In genomic region chr12:75360920-75361319, GRCh38 we compare ENCODE assay signal across 20 cellular contexts. TPM values are rescaled to one million over a fixed set of nuclear protein-coding genes. Genes with fewer than 3 reads are reported as not detected.
DNase-seq lines count a peak whose midpoint lies in the region; ATAC-seq and TF ChIP-seq lines count a peak whose summit lies in the region.
"Had no signal": no experiment of that assay in that cellular context is flagged by ENCODE, and none has a peak within 500 bp of the region (broad histone marks: within the 10 kb centered on the region; RNA-seq: fewer than 3 reads in every experiment).

No MANE protein-coding gene starts in this region.

- no peaks in the 10 kb centered on the region for H3K9me3 ChIP-seq in endodermal cell (ENCODE audit: control insufficient read depth, low read length)
- no peaks in the 10 kb centered on the region for H3K9me3 ChIP-seq in upper lobe of right lung
- H3K9me3 ChIP-seq: A549, SK-N-SH had no signal

- no peak overlapping the region for H3K4me3 Mint-ChIP-seq in activated T-cell treated with anti-CD3 and anti-CD28 coated beads, Interleukin-2, amount 50 U/mL, for 72 hours
- no peak overlapping the region for H3K4me3 Mint-ChIP-seq in activated T-cell treated with anti-CD3 and anti-CD28 coated beads, Interleukin-2, amount 50 U/mL, for 4 hours
- no peak overlapping the region for H3K4me3 Mint-ChIP-seq in T-cell
- no peak overlapping the region for H3K4me3 Mint-ChIP-seq in natural killer cell treated with Interleukin-12 subunit alpha and Interleukin-12 subunit beta and Interleukin-15 and Interleukin-18, amount 100 ng/mL, for 72 hours
- no peak overlapping the region for H3K4me3 Mint-ChIP-seq in endodermal cell
- no peak overlapping the region for H3K4me3 Mint-ChIP-seq in CD14-positive monocyte
- H3K4me3 Mint-ChIP-seq: CD4-positive, CD25-positive, alpha-beta regulatory T cell had no signal

- H3K27me3 Mint-ChIP-seq in activated T-cell treated with anti-CD3 and anti-CD28 coated beads, Interleukin-2, amount 50 U/mL, for 72 hours (ENCODE audit: low read depth) = no peaks in the 10 kb centered on the region
- no peaks in the 10 kb centered on the region for H3K27me3 Mint-ChIP-seq in activated T-cell treated with anti-CD3 and anti-CD28 coated beads, Interleukin-2, amount 50 U/mL, for 4 hours (ENCODE audit: low read depth)
- H3K27me3 Mint-ChIP-seq in T-cell (no peaks in the 10 kb centered on the region), endodermal cell (ENCODE audit: insufficient read depth) (no peaks in the 10 kb centered on the region), CD14-positive monocyte (ENCODE audit: low read depth in 3 of 3) (peaks cover 0 to 2% (median 0%) of the 10 kb centered on the region in 3 donors)
- no peaks in the 10 kb centered on the region for H3K27me3 Mint-ChIP-seq in natural killer cell treated with Interleukin-12 subunit alpha and Interleukin-12 subunit beta and Interleukin-15 and Interleukin-18, amount 100 ng/mL, for 72 hours
- H3K27me3 Mint-ChIP-seq: CD4-positive, CD25-positive, alpha-beta regulatory T cell had no signal

- peak in 1 of 2 donors; percentile 42 for ATAC-seq in activated T-cell treated with anti-CD3 and anti-CD28 coated beads, Interleukin-2, amount 50 U/mL, for 72 hours (replicated peaks in 1 of 2)
- ATAC-seq in activated T-cell treated with anti-CD3 and anti-CD28 coated beads, Interleukin-2, amount 50 U/mL, for 4 hours = no peak
- ATAC-seq in GM19025 (IDR thresholded peaks at IDR 0.05; ENCODE audit: low read depth, unreplicated experiment) = peak; percentile 56
- peak in 1 of 4 experiments; percentile 52 for ATAC-seq in T-cell (replicated peaks in 1 of 4)
- peak; percentile 62 to 82 for ATAC-seq in natural killer cell treated with Interleukin-12 subunit alpha and Interleukin-12 subunit beta and Interleukin-15 and Interleukin-18, amount 100 ng/mL, for 72 hours
- no peak for ATAC-seq in upper lobe of right lung
- ATAC-seq: A549 had no signal

- peaks cover 4 to 9% of the 10 kb centered on the region in 2 donors for H3K9me3 Mint-ChIP-seq in activated T-cell treated with anti-CD3 and anti-CD28 coated beads, Interleukin-2, amount 50 U/mL, for 72 hours
- peaks cover 10% of the 10 kb centered on the region for H3K9me3 Mint-ChIP-seq in activated T-cell treated with anti-CD3 and anti-CD28 coated beads, Interleukin-2, amount 50 U/mL, for 4 hours
- H3K9me3 Mint-ChIP-seq in T-cell (no peaks in the 10 kb centered on the region), endodermal cell (peaks cover 6% of the 10 kb centered on the region), CD14-positive monocyte (peaks cover 0 to 9% (median 3%) of the 10 kb centered on the region in 7 donors)
- H3K9me3 Mint-ChIP-seq in natural killer cell treated with Interleukin-12 subunit alpha and Interleukin-12 subunit beta and Interleukin-15 and Interleukin-18, amount 100 ng/mL, for 72 hours = peaks cover 8% of the 10 kb centered on the region

- H3K36me3 ChIP-seq in endodermal cell (ENCODE audit: control insufficient read depth, insufficient read depth, low read length) (no peaks in the 10 kb centered on the region), upper lobe of right lung (no peaks in the 10 kb centered on the region)

- H3K27ac ChIP-seq in endodermal cell (ENCODE audit: low read depth, low read length) (no peak overlapping the region), upper lobe of right lung (no peak overlapping the region)
- H3K27ac ChIP-seq: A549 had no signal

- H3K4me1 Mint-ChIP-seq in activated T-cell treated with anti-CD3 and anti-CD28 coated beads, Interleukin-2, amount 50 U/mL, for 72 hours (ENCODE audit: low read depth) = peaks cover 10% of the 10 kb centered on the region
- H3K4me1 Mint-ChIP-seq in activated T-cell treated with anti-CD3 and anti-CD28 coated beads, Interleukin-2, amount 50 U/mL, for 4 hours (ENCODE audit: low read depth) = no peaks in the 10 kb centered on the region
- peaks cover 5 to 10% (median 7%) of the 10 kb centered on the region in 3 donors for H3K4me1 Mint-ChIP-seq in T-cell
- H3K4me1 Mint-ChIP-seq in natural killer cell treated with Interleukin-12 subunit alpha and Interleukin-12 subunit beta and Interleukin-15 and Interleukin-18, amount 100 ng/mL, for 72 hours (ENCODE audit: low read depth in 2 of 2) = peaks cover 13 to 19% of the 10 kb centered on the region in 2 donors
- no peaks in the 10 kb centered on the region for H3K4me1 Mint-ChIP-seq in endodermal cell
- peaks cover 12% of the 10 kb centered on the region for H3K4me1 Mint-ChIP-seq in CD14-positive monocyte

- no peak overlapping the region for H3K9ac ChIP-seq in endodermal cell (ENCODE audit: extremely low read depth, low read length, poor library complexity, severe bottlenecking)
- H3K9ac ChIP-seq: SK-N-SH had no signal

- intact Hi-C loops in CD14-positive monocyte (cut with micrococcal nuclease) (no loop called here), upper lobe of right lung (cut with DNase I) (no loop called here)

- H3K27me3 ChIP-seq in endodermal cell (ENCODE audit: control insufficient read depth, insufficient read depth, low read length, poor library complexity, severe bottlenecking) (no peaks in the 10 kb centered on the region), upper lobe of right lung (no peaks in the 10 kb centered on the region)

- no peak overlapping the region for H3K4me3 ChIP-seq in endodermal cell (ENCODE audit: low read length)
- H3K4me3 ChIP-seq in upper lobe of right lung = no peak overlapping the region
- H3K4me3 ChIP-seq: A549 had no signal

- CTCF ChIA-PET in T-cell (lab: Charles Lee) = no interaction called here

- POLR2A ChIA-PET in T-cell (lab: Charles Lee) = no interaction called here

- H3K36me3 Mint-ChIP-seq in activated T-cell treated with anti-CD3 and anti-CD28 coated beads, Interleukin-2, amount 50 U/mL, for 72 hours (ENCODE audit: insufficient read depth in 2 of 2) = no peaks in the 10 kb centered on the region
- no peaks in the 10 kb centered on the region for H3K36me3 Mint-ChIP-seq in activated T-cell treated with anti-CD3 and anti-CD28 coated beads, Interleukin-2, amount 50 U/mL, for 4 hours (ENCODE audit: insufficient read depth)
- no peaks in the 10 kb centered on the region for H3K36me3 Mint-ChIP-seq in T-cell
- no peaks in the 10 kb centered on the region for H3K36me3 Mint-ChIP-seq in natural killer cell treated with Interleukin-12 subunit alpha and Interleukin-12 subunit beta and Interleukin-15 and Interleukin-18, amount 100 ng/mL, for 72 hours
- no peaks in the 10 kb centered on the region for H3K36me3 Mint-ChIP-seq in endodermal cell (ENCODE audit: low read depth)
- H3K36me3 Mint-ChIP-seq in CD14-positive monocyte = no peaks in the 10 kb centered on the region
- H3K36me3 Mint-ChIP-seq: CD4-positive, CD25-positive, alpha-beta regulatory T cell had no signal

- peak overlapping the region; percentile 88 for H3K27ac Mint-ChIP-seq in activated T-cell treated with anti-CD3 and anti-CD28 coated beads, Interleukin-2, amount 50 U/mL, for 72 hours
- H3K27ac Mint-ChIP-seq in T-cell (peak overlapping the region; percentile 6 to 37), endodermal cell (no peak overlapping the region), CD14-positive monocyte (no peak overlapping the region)
- H3K27ac Mint-ChIP-seq in natural killer cell treated with Interleukin-12 subunit alpha and Interleukin-12 subunit beta and Interleukin-15 and Interleukin-18, amount 100 ng/mL, for 72 hours = peak overlapping the region; percentile 32 to 92
- H3K27ac Mint-ChIP-seq: CD4-positive, CD25-positive, alpha-beta regulatory T cell had no signal

- H3K4me1 ChIP-seq in endodermal cell (ENCODE audit: control insufficient read depth, insufficient read depth, low read length) (no peaks in the 10 kb centered on the region), upper lobe of right lung (no peaks in the 10 kb centered on the region)
- H3K4me1 ChIP-seq: A549 had no signal

- TF ChIP-seq CTCF in endodermal cell (conservative IDR thresholded peaks at IDR 0.05) (no peak), CD14-positive monocyte (IDR thresholded peaks at IDR 0.05) (no peak), upper lobe of right lung (IDR thresholded peaks at IDR 0.05) (no peak)

- no peak for DNase-seq in activated T-cell treated with anti-CD3 and anti-CD28 coated beads, Interleukin-2, amount 50 U/mL, for 72 hours
- no peak for DNase-seq in activated T-cell treated with anti-CD3 and anti-CD28 coated beads, Interleukin-2, amount 50 U/mL, for 4 hours
- DNase-seq in T-cell (no peak), endodermal cell (no peak), CD14-positive monocyte (ENCODE audit: low spot score) (no peak), upper lobe of right lung (no peak)
- no peak for DNase-seq in natural killer cell treated with Interleukin-12 subunit alpha and Interleukin-12 subunit beta and Interleukin-15 and Interleukin-18, amount 100 ng/mL, for 72 hours (ENCODE audit: low spot score)
- DNase-seq: CD4-positive, CD25-positive, alpha-beta regulatory T cell; HCEC 1CT; KG1; NCI-H1105 treated with DMSO at 0.1 percent for 48 hours; NCI-H187; NCI-H2171; NCI-H774; Right ventricle myocardium superior; SK-N-SH had no signal

RNA-seq across cellular contexts. Expression of gene GLIPR1L1, which starts 26.4 kb away (rescaled TPM):
- not detected for total RNA-seq in activated T-cell treated with anti-CD3 and anti-CD28 coated beads, Interleukin-2, amount 50 U/mL, for 72 hours
- not detected for total RNA-seq in activated T-cell treated with anti-CD3 and anti-CD28 coated beads, Interleukin-2, amount 50 U/mL, for 4 hours
- not detected for total RNA-seq in T-cell
- not detected for total RNA-seq in natural killer cell treated with Interleukin-12 subunit alpha and Interleukin-12 subunit beta and Interleukin-15 and Interleukin-18, amount 100 ng/mL, for 72 hours
- 1 to 10 TPM in 1 of 2 donors, not detected in 1; 1.3 TPM for total RNA-seq in endodermal cell
- polyA plus RNA-seq in endodermal cell (2013, experiment 1 of 2) = 6.0 TPM
- 3.2 TPM for polyA plus RNA-seq in endodermal cell (2013, experiment 2 of 2)
- polyA plus RNA-seq in CD14-positive monocyte = not detected
- not detected for total RNA-seq in upper lobe of right lung
- total RNA-seq: CD4-positive, CD25-positive, alpha-beta regulatory T cell; MCF 10A; NCI-H460; Right ventricle myocardium superior had no signal
- polyA plus RNA-seq: A549; CD4-positive, CD25-positive, alpha-beta regulatory T cell; SK-N-SH had no signal

RNA-seq across cellular contexts. Expression of gene GLIPR1L2, which starts 30.0 kb away (rescaled TPM):
- under 1 TPM; 0.16 to 0.50 TPM for total RNA-seq in activated T-cell treated with anti-CD3 and anti-CD28 coated beads, Interleukin-2, amount 50 U/mL, for 72 hours
- under 1 TPM in 1 of 3 donors, not detected in 2; 0.20 TPM for total RNA-seq in activated T-cell treated with anti-CD3 and anti-CD28 coated beads, Interleukin-2, amount 50 U/mL, for 4 hours
- 1 to 10 TPM in 2 of 5 donors, under 1 TPM in 3; 0.51 to 2.9 (median 0.72) TPM for total RNA-seq in T-cell
- total RNA-seq in natural killer cell treated with Interleukin-12 subunit alpha and Interleukin-12 subunit beta and Interleukin-15 and Interleukin-18, amount 100 ng/mL, for 72 hours = 1 to 10 TPM in 1 of 2 donors, not detected in 1; 1.0 TPM
- total RNA-seq in endodermal cell = under 1 TPM in 1 of 2 donors, not detected in 1; 0.58 TPM
- polyA plus RNA-seq in endodermal cell (2013, experiment 1 of 2) = 0.11 TPM
- polyA plus RNA-seq in endodermal cell (2013, experiment 2 of 2) = 0.17 TPM
- polyA plus RNA-seq in CD14-positive monocyte = under 1 TPM in 1 of 2 donors, not detected in 1; 0.24 TPM
- 1.1 TPM for total RNA-seq in upper lobe of right lung

RNA-seq across cellular contexts. Expression of gene CAPS2, which starts 30.8 kb away (rescaled TPM):
- 1 to 10 TPM; 4.3 to 6.3 TPM for total RNA-seq in activated T-cell treated with anti-CD3 and anti-CD28 coated beads, Interleukin-2, amount 50 U/mL, for 72 hours
- under 1 TPM; 0.33 to 0.79 (median 0.65) TPM for total RNA-seq in activated T-cell treated with anti-CD3 and anti-CD28 coated beads, Interleukin-2, amount 50 U/mL, for 4 hours
- 1 to 10 TPM; 2.4 to 4.7 (median 4.4) TPM for total RNA-seq in T-cell
- 1 to 10 TPM; 3.8 to 5.3 TPM for total RNA-seq in natural killer cell treated with Interleukin-12 subunit alpha and Interleukin-12 subunit beta and Interleukin-15 and Interleukin-18, amount 100 ng/mL, for 72 hours
- 1 to 10 TPM; 3.9 to 5.5 TPM for total RNA-seq in endodermal cell
- polyA plus RNA-seq in endodermal cell (2013, experiment 1 of 2) = 7.1 TPM
- polyA plus RNA-seq in endodermal cell (2013, experiment 2 of 2) = 7.7 TPM
- under 1 TPM in 1 of 2 donors, not detected in 1; 0.36 TPM for polyA plus RNA-seq in CD14-positive monocyte
- total RNA-seq in upper lobe of right lung = 9.0 TPM

Comparison
In these comparisons a context has a peak if more than half of its experiments do, and no peak if none do; other contexts are left out.
1. ATAC-seq: peak in GM19025 (single experiment) and natural killer cell treated with Interleukin-12 subunit alpha and Interleukin-12 subunit beta and Interleukin-15 and Interleukin-18, amount 100 ng/mL, for 72 hours (2 of 2); none in activated T-cell treated with anti-CD3 and anti-CD28 coated beads, Interleukin-2, amount 50 U/mL, for 4 hours (0 of 2) and upper lobe of right lung (single experiment).
2. H3K27ac Mint-ChIP-seq: peak in activated T-cell treated with anti-CD3 and anti-CD28 coated beads, Interleukin-2, amount 50 U/mL, for 72 hours (single experiment), T-cell (2 of 2) and natural killer cell treated with Interleukin-12 subunit alpha and Interleukin-12 subunit beta and Interleukin-15 and Interleukin-18, amount 100 ng/mL, for 72 hours (2 of 2); none in endodermal cell (single experiment) and CD14-positive monocyte (0 of 7).